21 cellular contexts compared by ENCODE assay signal in the genomic region with DNA sequence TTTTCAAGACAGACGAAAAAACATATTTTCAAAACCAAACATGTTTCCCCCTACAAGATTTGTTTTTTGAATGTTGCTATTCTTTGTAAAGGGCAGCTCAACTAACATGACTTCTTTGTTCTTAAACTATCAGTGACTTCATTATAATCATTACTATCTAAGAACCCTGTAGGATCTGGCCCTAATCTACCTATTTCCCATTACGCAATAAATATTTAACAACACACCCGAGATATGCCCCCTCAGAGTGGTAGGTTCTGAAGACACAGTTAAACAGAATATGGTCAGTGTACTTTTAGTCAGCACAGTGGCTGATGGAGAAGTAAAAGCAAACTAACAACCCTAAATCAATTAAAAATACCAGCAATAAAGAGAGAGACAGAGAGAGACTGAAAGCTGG.
A peak's percentile ranks its signal among the peaks of the same experiment; 100 is the strongest.
DNase-seq lines count a peak whose midpoint lies in the region; ATAC-seq, FAIRE-seq and TF ChIP-seq lines count a peak whose summit lies in the region.
"Had no signal": no experiment of that assay in that cellular context is flagged by ENCODE, and none has a peak within 500 bp of the region (broad histone marks: within the 10 kb centered on the region; RNA-seq: fewer than 3 reads in every experiment).

No MANE protein-coding gene starts in this region.

- TF ChIP-seq POLR2A in HepG2 (IDR thresholded peaks at IDR 0.05; ENCODE audit: insufficient read depth in 1 of 2, low read depth in 2 of 2, low read length in 2 of 2), result no peak
- no peak for TF ChIP-seq POLR2A in right lobe of liver (IDR thresholded peaks at IDR 0.05)
- TF ChIP-seq POLR2A in K562 (conservative IDR thresholded peaks at IDR 0.05), result no peak

- no peaks in the 10 kb centered on the region for H4K20me1 ChIP-seq in HepG2 (ENCODE audit: insufficient read depth, low read length)
- no peaks in the 10 kb centered on the region for H4K20me1 ChIP-seq in K562 (replicated peaks; ENCODE audit: control insufficient read depth, insufficient read depth, low read length)
- H4K20me1 ChIP-seq: BLaER1 had no signal

- POLR2A ChIA-PET in HepG2 (lab: Yijun Ruan, JAX) (no interaction called here), K562 (lab: Yijun Ruan, JAX) (no interaction called here)

- H3K4me2 ChIP-seq in HepG2 (ENCODE audit: low read depth, low read length) (no peak overlapping the region), K562 (ENCODE audit: insufficient read depth, low read length) (no peak overlapping the region)
- H3K4me2 ChIP-seq: A549, BLaER1 had no signal

- CTCF ChIA-PET in HepG2 (lab: Yijun Ruan, JAX; ENCODE audit: low intra/inter-chr PET ratio, low total read pairs), result no interaction called here
- CTCF ChIA-PET in K562 (lab: Yijun Ruan, JAX; ENCODE audit: low intra/inter-chr PET ratio), result no interaction called here

- no peak for DNase-seq in HepG2 (ENCODE audit: low spot score)
- DNase-seq in right lobe of liver, result no peak
- no peak for DNase-seq in K562 (ENCODE audit: extremely low read depth in 1 of 4, low spot score in 3 of 4)
- DNase-seq in KG1 (lab: John Stamatoyannopoulos, UW), result no peak
- no peak for DNase-seq in SIG-M5 (lab: John Stamatoyannopoulos, UW)
- DNase-seq: ACHN; BE2C; C1 segment of cervical spinal cord; CD4-positive, alpha-beta memory T cell; CD4-positive, CD25-positive, alpha-beta regulatory T cell; CD8-positive, alpha-beta memory T cell; COR-L47; DMS79 treated with DMSO at 0.1 percent for 48 hours; GF-D8 had no signal

- no peak for ATAC-seq in HepG2
- ATAC-seq in right lobe of liver, result no peak
- ATAC-seq in K562, result no peak
- ATAC-seq: A549 had no signal

- TF ChIP-seq EP300 in HepG2 (IDR thresholded peaks at IDR 0.05; ENCODE audit: low read depth in 2 of 2, low read length in 2 of 2) (no peak), HepG2 (CRISPR knock-in tag; IDR thresholded peaks at IDR 0.05; ENCODE audit: borderline replicate concordance) (no peak), K562 (IDR thresholded peaks at IDR 0.05; ENCODE audit: low read length) (no peak)

- H3K9me3 ChIP-seq in HepG2 (ENCODE audit: low read length) (no peaks in the 10 kb centered on the region), right lobe of liver (no peaks in the 10 kb centered on the region), K562 (replicated peaks; ENCODE audit: control insufficient read depth, insufficient read depth, low read depth, low read length) (no peaks in the 10 kb centered on the region)
- H3K9me3 ChIP-seq: A549, BE2C, BLaER1 had no signal

- H2AFZ ChIP-seq in HepG2 (ENCODE audit: low read length), result no peak overlapping the region
- H2AFZ ChIP-seq in K562 (ENCODE audit: low read depth, low read length), result no peak overlapping the region

- no peak overlapping the region for H3K27ac ChIP-seq in HepG2 (ENCODE audit: extremely low read length, insufficient read depth, low read length)
- H3K27ac ChIP-seq in right lobe of liver, result no peak overlapping the region
- no peak overlapping the region for H3K27ac ChIP-seq in K562 (ENCODE audit: extremely low read depth, low read depth, low read length)
- H3K27ac ChIP-seq: 22Rv1, A549, BLaER1 had no signal

- H3K27me3 ChIP-seq in HepG2 (ENCODE audit: control insufficient read depth in 1 of 2, insufficient read depth in 2 of 2, low read length in 2 of 2), result no peaks in the 10 kb centered on the region
- no peaks in the 10 kb centered on the region for H3K27me3 ChIP-seq in right lobe of liver
- no peaks in the 10 kb centered on the region for H3K27me3 ChIP-seq in K562 (ENCODE audit: control insufficient read depth in 2 of 2, insufficient read depth in 2 of 2, low read length in 2 of 2)
- H3K27me3 ChIP-seq: BE2C, BLaER1 had no signal

- H3K36me3 ChIP-seq in HepG2 (replicated peaks in 1 of 2; ENCODE audit: control insufficient read depth in 1 of 2, insufficient read depth in 2 of 2, low read length in 2 of 2), result no peaks in the 10 kb centered on the region
- no peaks in the 10 kb centered on the region for H3K36me3 ChIP-seq in right lobe of liver
- H3K36me3 ChIP-seq in K562 (ENCODE audit: control insufficient read depth, insufficient read depth, low read length), result no peaks in the 10 kb centered on the region; the same call in 2 of the 3 replicates
- H3K36me3 ChIP-seq: BE2C had no signal

- TF ChIP-seq RAD21 in HepG2 (CRISPR knock-in tag; IDR thresholded peaks at IDR 0.05), result no peak
- no peak for TF ChIP-seq RAD21 in K562 (CRISPR knock-in tag; conservative IDR thresholded peaks at IDR 0.05 in 1 of 2, IDR thresholded peaks at IDR 0.05 in 1 of 2)

- FAIRE-seq in HepG2 (lab: Jason Lieb, UNC) (no peak), K562 (lab: Jason Lieb, UNC) (no peak)
- FAIRE-seq: A549, D721Med, G401.6, GM12891, GM19239 had no signal

- H3K9me1 ChIP-seq in K562 (ENCODE audit: control insufficient read depth, insufficient read depth, low read length), result no peaks in the 10 kb centered on the region

- H3K4me3 ChIP-seq in HepG2 (replicated peaks in 1 of 3; ENCODE audit: insufficient read depth in 1 of 3, low read depth in 2 of 3, low read length in 3 of 3) (no peak overlapping the region), right lobe of liver (no peak overlapping the region), K562 (no peak overlapping the region)
- H3K4me3 ChIP-seq: A549, BLaER1 had no signal

- H3K79me2 ChIP-seq in HepG2 (ENCODE audit: insufficient read depth, low read length), result no peaks in the 10 kb centered on the region
- H3K79me2 ChIP-seq in K562 (ENCODE audit: control insufficient read depth, insufficient read depth, low read length), result no peaks in the 10 kb centered on the region

- TF ChIP-seq CTCF in HepG2 (CRISPR knock-in tag; IDR thresholded peaks at IDR 0.05) (no peak), right lobe of liver (IDR thresholded peaks at IDR 0.05) (no peak), K562 (IDR thresholded peaks at IDR 0.05 in 2 of 3, conservative IDR thresholded peaks at IDR 0.05 in 1 of 3; ENCODE audit: insufficient read depth in 2 of 3, low read depth in 1 of 3, low read length in 3 of 3) (no peak)

- in situ Hi-C loops in HepG2 (cut with HindIII; ENCODE audit: extremely low pct_ligation_motif_present, low pct_unique_long_range_greater_than_20kb) (no loop called here), K562 (cut with MboI) (no loop called here)

- WGBS in HepG2 (ENCODE audit: low lambda C conversion rate), result 96% methylated on average over 3 of the region's 3 CpGs
- 86% methylated on average over 3 of the region's 3 CpGs for WGBS in right lobe of liver (ENCODE audit: insufficient coverage, low coverage, low lambda C conversion rate, missing lambda C conversion rate)
- 68% methylated on average over 3 of the region's 3 CpGs for WGBS in K562 (ENCODE audit: insufficient coverage, low coverage, missing lambda C conversion rate)

- H3K9ac ChIP-seq in HepG2 (ENCODE audit: insufficient read depth, low read depth, low read length) (no peak overlapping the region), K562 (ENCODE audit: insufficient read depth in 1 of 2, low read depth in 2 of 2, low read length in 2 of 2) (no peak overlapping the region)
- H3K9ac ChIP-seq: BLaER1 had no signal

- BruUV-seq in HepG2 (replicated peaks; lab: Mats Ljungman, UMichigan), result no TSS peak
- BruUV-seq in K562 (replicated peaks; lab: Mats Ljungman, UMichigan), result no TSS peak

- H3K4me1 ChIP-seq in HepG2 (ENCODE audit: insufficient read depth, low read length) (no peaks in the 10 kb centered on the region), right lobe of liver (no peaks in the 10 kb centered on the region), K562 (replicated peaks in 1 of 2; ENCODE audit: control insufficient read depth in 2 of 2, insufficient read depth in 2 of 2, low read length in 2 of 2) (no peaks in the 10 kb centered on the region)
- H3K4me1 ChIP-seq: A549, BE2C, BLaER1 had no signal

- intact Hi-C loops in HepG2 (cut with micrococcal nuclease; ENCODE audit: unreplicated experiment), result no loop called here
- intact Hi-C loops in right lobe of liver (cut with DNase I), result no loop called here
- intact Hi-C loops in K562 (cut with micrococcal nuclease), result no loop called here

TF ChIP-seq in HepG2, 621 proteins besides CTCF, POLR2A, EP300 and RAD21:
- TF ChIP-seq IKZF4 (CRISPR knock-in tag; IDR thresholded peaks at IDR 0.05; ENCODE audit: borderline replicate concordance, low read depth, not compliant biosample characterization) (no peak), CEBPB (IDR thresholded peaks at IDR 0.05; ENCODE audit: borderline replicate concordance, low read depth, low read length) (peak; percentile 59; the same call in 1 of the 2 replicates), GATA4 (IDR thresholded peaks at IDR 0.05; ENCODE audit: borderline replicate concordance, low read depth) (no peak), ZNF232 (CRISPR knock-in tag; IDR thresholded peaks at IDR 0.05; ENCODE audit: borderline replicate concordance) (no peak), ZNF451 (CRISPR knock-in tag; IDR thresholded peaks at IDR 0.05) (no peak), ZNF7 (CRISPR knock-in tag; IDR thresholded peaks at IDR 0.05) (no peak), SRSF9 (IDR thresholded peaks at IDR 0.05; ENCODE audit: borderline replicate concordance, insufficient read depth, low read depth, low read length, poor library complexity, severe bottlenecking) (no peak)

TF ChIP-seq in K562, 482 proteins besides CTCF, POLR2A, EP300 and RAD21:
- TF ChIP-seq CEBPB (tag; IDR thresholded peaks at IDR 0.05) (peak; percentile 61), CEBPG (CRISPR knock-in tag; IDR thresholded peaks at IDR 0.05) (no peak), CEBPG (tag; conservative IDR thresholded peaks at IDR 0.05 in 1 of 2, IDR thresholded peaks at IDR 0.05 in 1 of 2) (peak in 1 of 2 experiments; percentile 66; a peak in 2 of 4 replicates), ESRRA (IDR thresholded peaks at IDR 0.05; ENCODE audit: borderline replicate concordance, low read depth) (no peak), STAG1 (CRISPR knock-in tag; IDR thresholded peaks at IDR 0.05; ENCODE audit: borderline replicate concordance) (no peak), CBFA2T2 (conservative IDR thresholded peaks at IDR 0.05) (no peak), ZKSCAN8 (CRISPR knock-in tag; IDR thresholded peaks at IDR 0.05) (no peak)
